In genomic region chr1:186486061-186486460, GRCh38 we compare ENCODE assay signal across 25 cellular contexts. TPM values are rescaled to one million over a fixed set of nuclear protein-coding genes. Genes with fewer than 3 reads are reported as not detected.
"Had no signal": no experiment of that assay in that cellular context is flagged by ENCODE, and none has a peak within 500 bp of the region (broad histone marks: within the 10 kb centered on the region; RNA-seq: fewer than 3 reads in every experiment).

No MANE protein-coding gene starts in this region.

- H3K27ac ChIP-seq: RWPE1, SJCRH30 had no signal

- H3K9me3 ChIP-seq: SJCRH30 had no signal

- DNase-seq: KBM-7, MV-4-11, NCI-H1048, NCI-H1105 treated with DMSO at 0.1 percent for 48 hours, NCI-H1417 treated with DMSO at 0.1 percent for 48 hours, NCI-H146, NCI-H1694 treated with DMSO at 0.1 percent for 48 hours, NCI-H1930, NCI-H2081, NCI-H2107, NCI-H226, NCI-H446, NCI-H510A, NCI-H524 treated with DMSO at 0.1 percent for 48 hours, NCI-H69, NCI-H774, SHP77 treated with DMSO at 0.1 percent for 48 hours, SJCRH30 had no signal

- ATAC-seq: Panc1, Right ventricle myocardium inferior, SK-N-SH treated with all-trans-retinoic acid at 6 μM for 48 hours had no signal

- H3K27me3 ChIP-seq: SJCRH30 had no signal

- H3K4me1 ChIP-seq: SJCRH30 had no signal

- H3K36me3 ChIP-seq: SJCRH30 had no signal

- H3K4me3 ChIP-seq: SJCRH30 had no signal

RNA-seq across cellular contexts. Expression of gene PDC, which starts 25.1 kb away (rescaled TPM):
- total RNA-seq: HT-29, LHCN-M2, MCF 10A, Right ventricle myocardium inferior, SJCRH30 had no signal
